ENCODE assay signal across 1 cellular context in genomic region chrX:40844476-40844875, GRCh38.
TF ChIP-seq lines count a peak whose summit lies in the region.

No MANE protein-coding gene starts in this region.

TF ChIP-seq in IMR-90, 13 proteins besides CTCF, POLR2A, EP300 and RAD21 (continued from another document):
- TF ChIP-seq ELK1 (IDR thresholded peaks at IDR 0.05; ENCODE audit: borderline replicate concordance, low read depth, low read length) (no peak), CHD1 (IDR thresholded peaks at IDR 0.05; ENCODE audit: low read depth, low read length) (no peak), FOS (IDR thresholded peaks at IDR 0.05; ENCODE audit: low read depth, low read length) (no peak), RCOR1 (IDR thresholded peaks at IDR 0.05; ENCODE audit: insufficient replicate concordance, low read length) (no peak), BHLHE40 (IDR thresholded peaks at IDR 0.05; ENCODE audit: low read depth, low read length) (no peak), NFE2L2 (IDR thresholded peaks at IDR 0.05; ENCODE audit: low read depth, low read length) (no peak), MXI1 (IDR thresholded peaks at IDR 0.05; ENCODE audit: borderline replicate concordance, low read depth, low read length) (no peak), RFX5 (IDR thresholded peaks at IDR 0.05; ENCODE audit: low read depth, low read length) (no peak), MAZ (IDR thresholded peaks at IDR 0.05; ENCODE audit: borderline replicate concordance, low read depth, low read length) (no peak)
